In genomic region chr4:183287677-183288076, GRCh38 we compare ENCODE assay signal across 11 cellular contexts. TPM values are rescaled to one million over a fixed set of nuclear protein-coding genes. Genes with fewer than 3 reads are reported as not detected.
DNase-seq lines count a peak whose midpoint lies in the region; ATAC-seq lines count a peak whose summit lies in the region.
"Had no signal": no experiment of that assay in that cellular context is flagged by ENCODE, and none has a peak within 500 bp of the region (broad histone marks: within the 10 kb centered on the region; RNA-seq: fewer than 3 reads in every experiment).

No MANE protein-coding gene starts in this region.

- no peaks in the 10 kb centered on the region for H3K27me3 Mint-ChIP-seq in activated T-cell treated with anti-CD3 and anti-CD28 coated beads, Interleukin-2, amount 50 U/mL, for 72 hours (ENCODE audit: low read depth)
- H3K27me3 Mint-ChIP-seq: CD4-positive, CD25-positive, alpha-beta regulatory T cell had no signal

- no peak overlapping the region for H3K4me3 Mint-ChIP-seq in activated T-cell treated with anti-CD3 and anti-CD28 coated beads, Interleukin-2, amount 50 U/mL, for 72 hours
- H3K4me3 Mint-ChIP-seq: CD4-positive, CD25-positive, alpha-beta regulatory T cell; HFFc6 had no signal

- H3K9me3 Mint-ChIP-seq in activated T-cell treated with anti-CD3 and anti-CD28 coated beads, Interleukin-2, amount 50 U/mL, for 72 hours, result no peaks in the 10 kb centered on the region
- H3K9me3 Mint-ChIP-seq: CD4-positive, CD25-positive, alpha-beta regulatory T cell; HFFc6 had no signal

- no peaks in the 10 kb centered on the region for H3K4me1 Mint-ChIP-seq in activated T-cell treated with anti-CD3 and anti-CD28 coated beads, Interleukin-2, amount 50 U/mL, for 72 hours (ENCODE audit: low read depth)
- H3K4me1 Mint-ChIP-seq: CD4-positive, CD25-positive, alpha-beta regulatory T cell had no signal

- ATAC-seq in GM18873 (IDR thresholded peaks at IDR 0.05; ENCODE audit: low FRiP score, unreplicated experiment) (peak; percentile 87), GM21529 (IDR thresholded peaks at IDR 0.05; ENCODE audit: unreplicated experiment) (peak; percentile 70), HG03108 (IDR thresholded peaks at IDR 0.05; ENCODE audit: unreplicated experiment) (peak; percentile 75)
- ATAC-seq in activated T-cell treated with anti-CD3 and anti-CD28 coated beads, Interleukin-2, amount 50 U/mL, for 72 hours (replicated peaks in 1 of 2), result no peak

- DNase-seq in kidney tubule cell (ENCODE audit: low spot score) (peak; percentile 78), iPS-NIHi7 (ENCODE audit: extremely low spot score) (no peak), NCI-H1930 (lab: John Stamatoyannopoulos, UW) (no peak), NCI-H1694 treated with DMSO at 0.1 percent for 48 hours (lab: John Stamatoyannopoulos, UW) (no peak)
- no peak for DNase-seq in activated T-cell treated with anti-CD3 and anti-CD28 coated beads, Interleukin-2, amount 50 U/mL, for 72 hours
- DNase-seq: CD4-positive, CD25-positive, alpha-beta regulatory T cell; colonic mucosa; HFFc6 had no signal

- H3K27ac Mint-ChIP-seq in activated T-cell treated with anti-CD3 and anti-CD28 coated beads, Interleukin-2, amount 50 U/mL, for 72 hours, result no peak overlapping the region
- H3K27ac Mint-ChIP-seq: HFFc6 had no signal

- no peaks in the 10 kb centered on the region for H3K36me3 Mint-ChIP-seq in activated T-cell treated with anti-CD3 and anti-CD28 coated beads, Interleukin-2, amount 50 U/mL, for 72 hours (ENCODE audit: insufficient read depth in 2 of 2)
- H3K36me3 Mint-ChIP-seq: CD4-positive, CD25-positive, alpha-beta regulatory T cell had no signal

RNA-seq across cellular contexts. Expression of gene CLDN22, which starts 32.4 kb away (rescaled TPM):
- total RNA-seq in activated T-cell treated with anti-CD3 and anti-CD28 coated beads, Interleukin-2, amount 50 U/mL, for 72 hours, result not detected
- total RNA-seq: CD4-positive, CD25-positive, alpha-beta regulatory T cell; colonic mucosa; HFFc6 had no signal

RNA-seq across cellular contexts. Expression of gene CLDN24, which starts 34.5 kb away (rescaled TPM):
- total RNA-seq in activated T-cell treated with anti-CD3 and anti-CD28 coated beads, Interleukin-2, amount 50 U/mL, for 72 hours, result not detected
- total RNA-seq: CD4-positive, CD25-positive, alpha-beta regulatory T cell; colonic mucosa; HFFc6 had no signal

Comparison
In these comparisons a context has a peak if more than half of its experiments do, and no peak if none do; other contexts are left out.
1. ATAC-seq: peak in GM18873 (single experiment), GM21529 (single experiment) and HG03108 (single experiment); none in activated T-cell treated with anti-CD3 and anti-CD28 coated beads, Interleukin-2, amount 50 U/mL, for 72 hours (0 of 2).